In the genomic region with DNA sequence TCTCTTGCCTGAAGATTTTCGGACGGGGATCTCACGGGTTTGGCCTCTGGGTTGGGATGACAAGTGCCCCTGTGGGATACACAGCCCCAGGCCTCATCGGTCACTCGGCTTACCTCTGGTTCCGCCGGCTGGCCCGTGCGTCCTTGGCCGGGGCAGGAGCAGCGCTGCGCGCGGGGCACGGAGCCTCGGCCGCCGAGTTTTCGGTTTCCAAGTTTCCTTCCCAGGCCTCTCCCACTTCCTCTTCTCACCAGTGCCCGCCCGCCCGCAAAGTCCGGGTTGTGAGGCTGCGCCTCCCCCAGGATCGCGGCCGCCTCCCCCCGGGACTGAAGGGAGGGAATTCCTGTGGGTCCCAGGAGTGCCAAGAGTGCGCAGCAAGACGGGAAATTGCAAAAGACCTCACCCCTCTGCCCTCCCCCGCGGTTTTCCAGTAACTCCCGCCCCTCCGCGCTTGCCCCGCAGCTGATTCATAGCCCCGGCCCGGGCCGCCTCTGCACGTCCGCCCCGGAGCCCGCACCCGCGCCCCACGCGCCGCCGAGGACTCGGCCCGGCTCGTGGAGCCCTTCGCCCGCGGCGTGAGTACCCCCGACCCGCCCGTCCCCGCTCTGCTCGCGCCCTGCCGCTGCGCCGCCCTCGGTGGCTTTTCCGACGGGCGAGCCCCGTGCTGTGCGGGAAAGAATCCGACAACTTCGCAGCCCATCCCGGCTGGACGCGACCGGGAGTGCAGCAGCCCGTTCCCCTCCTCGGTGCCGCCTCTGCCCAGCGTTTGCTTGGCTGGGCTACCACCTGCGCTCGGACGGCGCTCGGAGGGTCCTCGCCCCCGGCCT, we compare ENCODE assay signal across 8 cellular contexts. TPM values are rescaled to one million over a fixed set of nuclear protein-coding genes. Genes with fewer than 3 reads are reported as not detected.
DNase-seq lines count a peak whose midpoint lies in the region; ATAC-seq, FAIRE-seq and TF ChIP-seq lines count a peak whose summit lies in the region.

A gene (plus strand): TSS at position 458 of the 824 bp plus-strand sequence. CDS start 23,033 bp downstream, outside the sequence.

- TF ChIP-seq CTCF in A549 (IDR thresholded peaks at IDR 0.05) (no peak), fibroblast of pulmonary artery (IDR thresholded peaks at IDR 0.05; ENCODE audit: low read length, missing control alignments) (no peak), thyroid gland (IDR thresholded peaks at IDR 0.05) (peak in 1 of 6 experiments; percentile 3)

- under 1% methylated on average over 40 of the region's 88 CpGs for WGBS in A549 (ENCODE audit: missing lambda C conversion rate)
- WGBS in thyroid gland, 2 donors, result 0 to 1% methylated on average over 41 to 48 of the region's 88 CpGs

- POLR2A ChIA-PET in A549 (lab: Yijun Ruan, JAX), result interaction anchor here (0.5 to 4.1 kb wide), 4 partner anchors 10 to 517 kb away, joined by 3 to 59 read pairs (median 3); no protein-coding TSS in a partner anchor
- POLR2A ChIA-PET in activated CD4-positive, alpha-beta memory T cell treated with anti-CD3 and anti-CD28 coated beads for 36 hours (lab: Charles Lee), result no interaction called here

- TF ChIP-seq RAD21 in A549 (conservative IDR thresholded peaks at IDR 0.05 in 1 of 2, IDR thresholded peaks at IDR 0.05 in 1 of 2), result peak; percentile 13 to 39; a peak in 2 of 5 replicates

- no peak within 1 kb of the TSS for H3K27ac Mint-ChIP-seq in activated CD4-positive, alpha-beta memory T cell treated with anti-CD3 and anti-CD28 coated beads for 36 hours

- ATAC-seq in A549 (peak; percentile 93 to 94), GM21723 (IDR thresholded peaks at IDR 0.05; ENCODE audit: unreplicated experiment) (no peak)

- peaks cover 8% of the 10 kb centered on the region for H3K9me3 ChIP-seq in A549
- no peaks in the 10 kb centered on the region for H3K9me3 ChIP-seq in thyroid gland

- H3K9me3 Mint-ChIP-seq in activated CD4-positive, alpha-beta memory T cell treated with anti-CD3 and anti-CD28 coated beads for 36 hours, result no peaks in the 10 kb centered on the region

- CTCF ChIA-PET in A549 (lab: Yijun Ruan, JAX), result interaction anchor here (0.6 to 1.9 kb wide), 4 partner anchors 14 to 404 kb away, joined by 3 to 7 read pairs (median 4); no protein-coding TSS in a partner anchor
- CTCF ChIA-PET in activated CD4-positive, alpha-beta memory T cell treated with anti-CD3 and anti-CD28 coated beads for 36 hours (lab: Charles Lee), result no interaction called here

- DNase-seq in A549 (ENCODE audit: low read depth in 1 of 2, low spot score in 1 of 2), result peak; percentile 95 to 96
- DNase-seq in H7, result peak; percentile 81
- peak; percentile 58 for DNase-seq in activated CD4-positive, alpha-beta memory T cell treated with anti-CD3 and anti-CD28 coated beads for 36 hours
- peak; percentile 99 for DNase-seq in fibroblast of pulmonary artery (ENCODE audit: low read depth)
- peak; percentile 94 for DNase-seq in myocyte (ENCODE audit: low read depth)
- peak; percentile 84 to 87 for DNase-seq in thyroid gland
- DNase-seq in DMS79 treated with DMSO at 0.1 percent for 48 hours (lab: John Stamatoyannopoulos, UW), result no peak

- H3K4me3 ChIP-seq in A549, result peak within 1 kb of the TSS; percentile 94
- H3K4me3 ChIP-seq in H7 (ENCODE audit: insufficient read depth, low read depth, low read length), result peak within 1 kb of the TSS; percentile 59
- peak within 1 kb of the TSS; percentile 95 for H3K4me3 ChIP-seq in fibroblast of pulmonary artery (replicated peaks; ENCODE audit: low read depth, low read length)
- peak within 1 kb of the TSS; percentile 55 to 85 (median 75) for H3K4me3 ChIP-seq in thyroid gland (replicated peaks in 1 of 3)

- peak within 1 kb of the TSS; percentile 62 for H3K4me3 Mint-ChIP-seq in activated CD4-positive, alpha-beta memory T cell treated with anti-CD3 and anti-CD28 coated beads for 36 hours

- H3K36me3 Mint-ChIP-seq in activated CD4-positive, alpha-beta memory T cell treated with anti-CD3 and anti-CD28 coated beads for 36 hours, result peaks cover 1% of the 10 kb centered on the region

- FAIRE-seq in A549 (lab: Jason Lieb, UNC), result no peak

- H3K27me3 Mint-ChIP-seq in activated CD4-positive, alpha-beta memory T cell treated with anti-CD3 and anti-CD28 coated beads for 36 hours, result peaks cover 58% of the 10 kb centered on the region

- H3K4me1 ChIP-seq in A549 (peaks cover 17% of the 10 kb centered on the region; the same call in 2 of the 3 replicates), thyroid gland (peaks cover 0 to 3% of the 10 kb centered on the region in 2 donors)

- TF ChIP-seq POLR2A in A549 (IDR thresholded peaks at IDR 0.05; ENCODE audit: low read length) (peak; percentile 68), thyroid gland (IDR thresholded peaks at IDR 0.05) (peak in 1 of 2 donors; percentile 56)

- peaks cover 3% of the 10 kb centered on the region for H3K4me1 Mint-ChIP-seq in activated CD4-positive, alpha-beta memory T cell treated with anti-CD3 and anti-CD28 coated beads for 36 hours (ENCODE audit: low read depth)

- H3K36me3 ChIP-seq in H7 (replicated peaks; ENCODE audit: control insufficient read depth, insufficient read depth, low read length), result no peaks in the 10 kb centered on the region
- H3K36me3 ChIP-seq in thyroid gland, result no peaks in the 10 kb centered on the region

- intact Hi-C loops in activated CD4-positive, alpha-beta memory T cell treated with anti-CD3 and anti-CD28 coated beads for 36 hours (cut with micrococcal nuclease), result no loop called here
- intact Hi-C loops in thyroid gland (cut with DNase I), result no loop called here

- H3K27me3 ChIP-seq in H7 (ENCODE audit: control insufficient read depth, insufficient read depth, low read length) (peaks cover 31% of the 10 kb centered on the region), thyroid gland (no peaks in the 10 kb centered on the region)

- peak; percentile 68 to 89; a peak in 3 of 5 replicates for TF ChIP-seq EP300 in A549 (IDR thresholded peaks at IDR 0.05)

- H3K27ac ChIP-seq in A549, result peak within 1 kb of the TSS; percentile 97 to 99
- peak within 1 kb of the TSS; percentile 66 to 86 (median 72) for H3K27ac ChIP-seq in thyroid gland

- peak within 1 kb of the TSS; percentile 92 for H3K4me2 ChIP-seq in A549

TF ChIP-seq in A549, 52 proteins besides CTCF, POLR2A, EP300 and RAD21 (continues in another document):
- TF ChIP-seq, protein P1, sequence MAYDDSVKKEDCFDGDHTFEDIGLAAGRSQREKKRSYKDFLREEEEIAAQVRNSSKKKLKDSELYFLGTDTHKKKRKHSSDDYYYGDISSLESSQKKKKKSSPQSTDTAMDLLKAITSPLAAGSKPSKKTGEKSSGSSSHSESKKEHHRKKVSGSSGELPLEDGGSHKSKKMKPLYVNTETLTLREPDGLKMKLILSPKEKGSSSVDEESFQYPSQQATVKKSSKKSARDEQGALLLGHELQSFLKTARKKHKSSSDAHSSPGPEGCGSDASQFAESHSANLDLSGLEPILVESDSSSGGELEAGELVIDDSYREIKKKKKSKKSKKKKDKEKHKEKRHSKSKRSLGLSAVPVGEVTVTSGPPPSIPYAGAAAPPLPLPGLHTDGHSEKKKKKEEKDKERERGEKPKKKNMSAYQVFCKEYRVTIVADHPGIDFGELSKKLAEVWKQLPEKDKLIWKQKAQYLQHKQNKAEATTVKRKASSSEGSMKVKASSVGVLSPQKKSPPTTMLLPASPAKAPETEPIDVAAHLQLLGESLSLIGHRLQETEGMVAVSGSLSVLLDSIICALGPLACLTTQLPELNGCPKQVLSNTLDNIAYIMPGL (CRISPR knock-in tag; IDR thresholded peaks at IDR 0.05; ENCODE audit: borderline replicate concordance), result no peak
- no peak for TF ChIP-seq HOXB13 (CRISPR knock-in tag; IDR thresholded peaks at IDR 0.05; ENCODE audit: low read depth)
- no peak for TF ChIP-seq ESRRA (IDR thresholded peaks at IDR 0.05; ENCODE audit: borderline replicate concordance, low read length)
- no peak for TF ChIP-seq KDM5A (IDR thresholded peaks at IDR 0.05)
- no peak for TF ChIP-seq HDAC2 (IDR thresholded peaks at IDR 0.05)
- no peak for TF ChIP-seq FOXS1 (CRISPR knock-in tag; IDR thresholded peaks at IDR 0.05)
- TF ChIP-seq, protein P2, sequence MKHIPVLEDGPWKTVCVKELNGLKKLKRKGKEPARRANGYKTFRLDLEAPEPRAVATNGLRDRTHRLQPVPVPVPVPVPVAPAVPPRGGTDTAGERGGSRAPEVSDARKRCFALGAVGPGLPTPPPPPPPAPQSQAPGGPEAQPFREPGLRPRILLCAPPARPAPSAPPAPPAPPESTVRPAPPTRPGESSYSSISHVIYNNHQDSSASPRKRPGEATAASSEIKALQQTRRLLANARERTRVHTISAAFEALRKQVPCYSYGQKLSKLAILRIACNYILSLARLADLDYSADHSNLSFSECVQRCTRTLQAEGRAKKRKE (CRISPR knock-in tag; IDR thresholded peaks at IDR 0.05; ENCODE audit: low read depth), result no peak
- no peak for TF ChIP-seq EHMT2 (IDR thresholded peaks at IDR 0.05; ENCODE audit: low read depth)
- TF ChIP-seq ZFP36 (IDR thresholded peaks at IDR 0.05; ENCODE audit: borderline replicate concordance, partially characterized antibody), result no peak
- TF ChIP-seq, protein P3, sequence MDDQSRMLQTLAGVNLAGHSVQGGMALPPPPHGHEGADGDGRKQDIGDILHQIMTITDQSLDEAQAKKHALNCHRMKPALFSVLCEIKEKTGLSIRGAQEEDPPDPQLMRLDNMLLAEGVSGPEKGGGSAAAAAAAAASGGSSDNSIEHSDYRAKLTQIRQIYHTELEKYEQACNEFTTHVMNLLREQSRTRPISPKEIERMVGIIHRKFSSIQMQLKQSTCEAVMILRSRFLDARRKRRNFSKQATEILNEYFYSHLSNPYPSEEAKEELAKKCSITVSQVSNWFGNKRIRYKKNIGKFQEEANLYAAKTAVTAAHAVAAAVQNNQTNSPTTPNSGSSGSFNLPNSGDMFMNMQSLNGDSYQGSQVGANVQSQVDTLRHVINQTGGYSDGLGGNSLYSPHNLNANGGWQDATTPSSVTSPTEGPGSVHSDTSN (IDR thresholded peaks at IDR 0.05), result no peak
- peak; percentile 49; the same call in 1 of the 2 replicates for TF ChIP-seq PHF8 (IDR thresholded peaks at IDR 0.05; ENCODE audit: borderline replicate concordance, low read depth)
- TF ChIP-seq MAFK (IDR thresholded peaks at IDR 0.05; ENCODE audit: partially characterized antibody), result no peak
- no peak for TF ChIP-seq MYC (IDR thresholded peaks at IDR 0.05; ENCODE audit: borderline replicate concordance, low read length)
- TF ChIP-seq RNF2 (IDR thresholded peaks at IDR 0.05; ENCODE audit: borderline replicate concordance, low read depth), result no peak

RNA-seq across cellular contexts. Expression of the gene that starts here (rescaled TPM):
- polyA plus RNA-seq in A549 (2011; rRNA removed), result 92.4 and 133 TPM in 2 replicates
- polyA plus RNA-seq in A549 (2012; cell fraction: cytosol; rRNA removed), result 17.7 and 20.7 TPM in 2 replicates
- 37.9 and 45.6 TPM in 2 replicates for polyA plus RNA-seq in A549 (2012; cell fraction: nucleus; rRNA removed)
- polyA plus RNA-seq in A549 (2017; fragmentation: RNase III; extraction: RNeasy Plus Mini Kit Qiagen cat#74134 plus additional on column Dnase treatment), result 46.0 to 61.2 TPM (median 58.5 TPM) in 3 replicates
- polyA minus RNA-seq in A549 (2011; rRNA and poly(A)+ RNA removed), result 75.0 and 78.8 TPM in 2 replicates
- 0.26 and 0.38 TPM in 2 replicates for total RNA-seq in H7 (2014; rRNA removed; shearing (Covaris generic))
- total RNA-seq in activated CD4-positive, alpha-beta memory T cell treated with anti-CD3 and anti-CD28 coated beads for 36 hours, result under 1 TPM in 1 of 2 experiments, not detected in 1; 0.10 TPM
- total RNA-seq in myocyte, result 15.6 and 40.0 TPM in 2 replicates
- polyA plus RNA-seq in myocyte (2012), result 16.5 TPM
- total RNA-seq in thyroid gland, result 100 to 1,000 TPM in 1 of 4 donors, 10 to 100 TPM in 3; 18.2 to 104 (median 33.9) TPM

Comparison
In these comparisons a context has a peak if more than half of its experiments do, and no peak if none do; other contexts are left out.
1. RNA of the gene that starts here (total RNA-seq): 18.2 to 104 TPM in thyroid gland and 15.6 to 40.0 TPM in myocyte; 0.26 to 0.38 TPM in H7 and 0.10 TPM in activated CD4-positive, alpha-beta memory T cell treated with anti-CD3 and anti-CD28 coated beads for 36 hours; every median in the first group is over 10 times any median in the second.
2. Peak in DNase-seq and H3K4me3 ChIP-seq in H7; RNA of the gene not detected or under 1 TPM.
3. Peak in DNase-seq in activated CD4-positive, alpha-beta memory T cell treated with anti-CD3 and anti-CD28 coated beads for 36 hours; RNA of the gene not detected or under 1 TPM.
4. Peak in every context shown above with its lines, with median percentiles within 50 percentile points of each other: H3K4me3 ChIP-seq.